In the genomic region with DNA sequence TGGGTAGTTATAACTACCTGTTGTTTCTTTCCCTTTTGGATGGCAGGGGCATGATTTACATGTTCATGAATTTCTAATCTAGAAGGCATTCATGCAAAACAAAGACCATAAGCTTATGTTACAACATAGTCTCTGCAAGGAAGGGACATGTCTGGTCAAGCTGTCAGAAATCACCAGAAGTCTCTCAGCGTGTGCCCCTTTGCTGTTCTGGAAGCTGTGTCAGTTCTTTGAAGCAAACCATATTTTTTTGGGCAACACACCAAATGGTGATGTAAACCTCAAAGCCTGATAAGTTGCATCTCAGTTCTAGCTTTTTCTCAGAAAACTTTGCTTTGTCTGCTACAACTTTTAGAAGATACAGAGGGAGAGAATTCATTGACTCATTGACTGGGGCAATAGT, we compare ENCODE assay signal across 25 cellular contexts.
DNase-seq lines count a peak whose midpoint lies in the region; ATAC-seq and TF ChIP-seq lines count a peak whose summit lies in the region.
"Had no signal": no experiment of that assay in that cellular context is flagged by ENCODE, and none has a peak within 500 bp of the region (broad histone marks: within the 10 kb centered on the region; RNA-seq: fewer than 3 reads in every experiment).

No MANE protein-coding gene starts in this region.

- BruUV-seq in IMR-90 (replicated peaks; lab: Mats Ljungman, UMichigan), result no TSS peak

- H2BK5ac ChIP-seq in IMR-90 (ENCODE audit: low read depth, low read length, poor library complexity, severe bottlenecking), result no peak overlapping the region

- in situ Hi-C loops in IMR-90 (cut with MboI; ENCODE audit: low sequenced_read_pairs) (no loop called here), astrocyte of the cerebellum (cut with HindIII; ENCODE audit: low sequenced_read_pairs) (no loop called here)

- no peak overlapping the region for H3K18ac ChIP-seq in IMR-90 (ENCODE audit: low read depth, low read length)

- H3K4me2 ChIP-seq in IMR-90 (ENCODE audit: low read depth, low read length), result no peak overlapping the region
- H3K4me2 ChIP-seq: BLaER1 treated with 17β-estradiol and CSF1 and Interleukin-3, amounts not matched to agents 10 nM and 100 nM had no signal

- H3K9me1 ChIP-seq in IMR-90 (ENCODE audit: insufficient read depth, low read length), result no peaks in the 10 kb centered on the region

- no peak overlapping the region for H2AK9ac ChIP-seq in IMR-90 (replicated peaks; ENCODE audit: low read depth, low read length, poor library complexity)

- peak; percentile 29; the same call in 1 of the 2 replicates for ATAC-seq in IMR-90 (ENCODE audit: low read depth)
- ATAC-seq in HG03342 (IDR thresholded peaks at IDR 0.05; ENCODE audit: unreplicated experiment), result no peak
- ATAC-seq in left lobe of liver, result no peak
- ATAC-seq: activated naive CD4-positive, alpha-beta T cell treated with anti-CD3 and anti-CD28 coated beads, Interleukin-2, amount 50 U/mL, for 72 hours; activated T-helper 17 cell treated with anti-CD3 and anti-CD28 coated beads, Interleukin-2, amount 50 U/mL, for 72 hours; body of pancreas; gastroesophageal sphincter had no signal

- no peak overlapping the region for H3K4ac ChIP-seq in IMR-90 (ENCODE audit: low read depth, low read length)

- H3K4me3 ChIP-seq in IMR-90 (ENCODE audit: insufficient read depth, low read depth, low read length), result no peak overlapping the region
- no peak overlapping the region for H3K4me3 ChIP-seq in astrocyte of the cerebellum (ENCODE audit: low read depth, low read length)
- no peak overlapping the region for H3K4me3 ChIP-seq in fibroblast of mammary gland (ENCODE audit: control insufficient read depth, low read depth, low read length)
- H3K4me3 ChIP-seq: BLaER1 treated with 17β-estradiol and CSF1 and Interleukin-3, amounts not matched to agents 10 nM and 100 nM; body of pancreas; coronary artery; gastroesophageal sphincter; stomach had no signal

- H4K5ac ChIP-seq in IMR-90 (ENCODE audit: low read depth, low read length), result no peak overlapping the region

- WGBS in IMR-90 (ENCODE audit: extremely low coverage in 2 of 2, insufficient read length in 1 of 2), 2 experiments, result 0% methylated on average over 1 of the region's 1 CpG; no CpG with 5 or more reads in 1 of the 2 experiments

- no peaks in the 10 kb centered on the region for H4K20me1 ChIP-seq in IMR-90 (ENCODE audit: insufficient read depth, low read length)
- H4K20me1 ChIP-seq: BLaER1 treated with 17β-estradiol and CSF1 and Interleukin-3, amounts not matched to agents 10 nM and 100 nM had no signal

- POLR2A ChIA-PET in IMR-90 (lab: Charles Lee; ENCODE audit: unreplicated experiment), result no interaction called here

- no peak overlapping the region for H2BK15ac ChIP-seq in IMR-90 (ENCODE audit: low read depth, low read length)

- H2AFZ ChIP-seq in IMR-90 (replicated peaks; ENCODE audit: low read length, poor library complexity), result no peak overlapping the region

- H3K14ac ChIP-seq in IMR-90 (replicated peaks; ENCODE audit: low read depth, low read length), result no peak overlapping the region

- no peak for TF ChIP-seq CTCF in IMR-90 (conservative IDR thresholded peaks at IDR 0.05; ENCODE audit: low read depth, low read length)
- no peak for TF ChIP-seq CTCF in astrocyte of the cerebellum (IDR thresholded peaks at IDR 0.05; ENCODE audit: low read depth, low read length, missing control alignments)
- TF ChIP-seq CTCF in fibroblast of mammary gland (conservative IDR thresholded peaks at IDR 0.05; ENCODE audit: control insufficient read depth, insufficient read depth, low read depth, low read length), result no peak

- H3K27ac ChIP-seq in IMR-90 (ENCODE audit: insufficient read depth, low read length), result no peak overlapping the region
- H3K27ac ChIP-seq: BLaER1 treated with 17β-estradiol and CSF1 and Interleukin-3, amounts not matched to agents 10 nM and 100 nM; body of pancreas; coronary artery; gastroesophageal sphincter; stomach; WERI-Rb-1 had no signal

- H3K4me1 ChIP-seq in IMR-90 (ENCODE audit: control insufficient read depth, insufficient read depth, low read length), result no peaks in the 10 kb centered on the region
- H3K4me1 ChIP-seq: BLaER1 treated with 17β-estradiol and CSF1 and Interleukin-3, amounts not matched to agents 10 nM and 100 nM; body of pancreas; Caco-2; gastroesophageal sphincter; stomach had no signal

- H2BK20ac ChIP-seq in IMR-90 (ENCODE audit: low read depth, low read length), result no peak overlapping the region; the same call in 1 of the 2 replicates

- H3K36me3 ChIP-seq in IMR-90 (ENCODE audit: control insufficient read depth, insufficient read depth, low read length), result no peaks in the 10 kb centered on the region
- H3K36me3 ChIP-seq: BLaER1 treated with 17β-estradiol and CSF1 and Interleukin-3, amounts not matched to agents 10 nM and 100 nM; gastroesophageal sphincter; stomach; WERI-Rb-1 had no signal

- H3K56ac ChIP-seq in IMR-90 (ENCODE audit: extremely low read depth, insufficient read depth, low read length), result no peak overlapping the region

- H3K9me3 ChIP-seq in IMR-90 (ENCODE audit: control insufficient read depth, insufficient read depth, low read length), result no peaks in the 10 kb centered on the region
- H3K9me3 ChIP-seq: body of pancreas, Caco-2, stomach had no signal

- no peak for TF ChIP-seq POLR2A in IMR-90 (IDR thresholded peaks at IDR 0.05; ENCODE audit: low read depth, low read length)

- no peak overlapping the region for H4K8ac ChIP-seq in IMR-90 (ENCODE audit: low read depth in 2 of 2, low read length in 2 of 2)

- H2BK120ac ChIP-seq in IMR-90 (ENCODE audit: low read depth, low read length), result no peak overlapping the region

- H3K23ac ChIP-seq in IMR-90 (ENCODE audit: low read depth, low read length), result no peak overlapping the region

- H3K27me3 ChIP-seq in IMR-90 (ENCODE audit: control insufficient read depth, insufficient read depth, low read length), result peaks cover 4% of the 10 kb centered on the region; the same call in 1 of the 2 replicates
- H3K27me3 ChIP-seq: BLaER1 treated with 17β-estradiol and CSF1 and Interleukin-3, amounts not matched to agents 10 nM and 100 nM; body of pancreas; gastroesophageal sphincter; stomach had no signal

- DNase-seq in IMR-90 (peak; percentile 62), astrocyte of the cerebellum (ENCODE audit: low read depth) (peak; percentile 83), fibroblast of mammary gland (ENCODE audit: low read depth) (peak; percentile 43), non-pigmented ciliary epithelial cell (ENCODE audit: low read depth) (peak; percentile 71), DMS153 treated with DMSO at 0.1 percent for 48 hours (lab: John Stamatoyannopoulos, UW; ENCODE audit: unreplicated experiment) (no peak), left lobe of liver (ENCODE audit: low spot score) (no peak), OCI-M2 (lab: John Stamatoyannopoulos, UW; ENCODE audit: unreplicated experiment) (no peak)
- DNase-seq: activated CD4-positive, alpha-beta T cell treated with anti-CD3 and anti-CD28 coated beads, Interleukin-2, amount 50 U/mL, for 1 hour; body of pancreas; Caco-2; H9; NCI-H1105; NCI-H2029 treated with DMSO at 0.1 percent for 48 hours; NCI-H510A; nucleus accumbens; retina; RPMI8226; stomach; WERI-Rb-1 had no signal

- H3K79me1 ChIP-seq in IMR-90 (ENCODE audit: low read depth in 1 of 2, low read length in 2 of 2), result no peaks in the 10 kb centered on the region

- H2AK5ac ChIP-seq in IMR-90 (ENCODE audit: low read depth, low read length), result no peak overlapping the region

- CTCF ChIA-PET in IMR-90 (lab: Yijun Ruan, JAX), result no interaction called here

- no peak overlapping the region for H4K91ac ChIP-seq in IMR-90 (ENCODE audit: insufficient read depth, low read depth, low read length)

- dilution Hi-C loops in IMR-90 (cut with HindIII; ENCODE audit: low sequenced_read_pairs, unreplicated experiment), result no loop called here

- no peak for TF ChIP-seq RAD21 in IMR-90 (IDR thresholded peaks at IDR 0.05; ENCODE audit: low read length)

- H3K9ac ChIP-seq in IMR-90 (ENCODE audit: low read depth, low read length), result no peak overlapping the region
- H3K9ac ChIP-seq: BLaER1 treated with 17β-estradiol and CSF1 and Interleukin-3, amounts not matched to agents 10 nM and 100 nM had no signal

- intact Hi-C loops in IMR-90 (cut with micrococcal nuclease), result no loop called here

TF ChIP-seq in IMR-90, 13 proteins besides CTCF, POLR2A, EP300 and RAD21:
- no peak for TF ChIP-seq MAZ (IDR thresholded peaks at IDR 0.05; ENCODE audit: borderline replicate concordance, low read depth, low read length)
- 0 out of 2 replicates have a peak, but pooled peaks have one; percentile 1 for TF ChIP-seq CEBPB (IDR thresholded peaks at IDR 0.05; ENCODE audit: low read depth, low read length)
- TF ChIP-seq NFE2L2 (IDR thresholded peaks at IDR 0.05; ENCODE audit: low read depth, low read length), result no peak
- no peak for TF ChIP-seq RCOR1 (IDR thresholded peaks at IDR 0.05; ENCODE audit: insufficient replicate concordance, low read length)
- no peak for TF ChIP-seq BHLHE40 (IDR thresholded peaks at IDR 0.05; ENCODE audit: low read depth, low read length)
- no peak for TF ChIP-seq FOS (IDR thresholded peaks at IDR 0.05; ENCODE audit: low read depth, low read length)
- TF ChIP-seq MAFK (IDR thresholded peaks at IDR 0.05; ENCODE audit: low read depth, low read length), result no peak
- no peak for TF ChIP-seq SMC3 (IDR thresholded peaks at IDR 0.05; ENCODE audit: low read depth, low read length)

Comparison
In these comparisons a context has a peak if more than half of its experiments do, and no peak if none do; other contexts are left out.
1. DNase-seq: peak in IMR-90 (single experiment), astrocyte of the cerebellum (single experiment), fibroblast of mammary gland (single experiment) and non-pigmented ciliary epithelial cell (single experiment); none in DMS153 treated with DMSO at 0.1 percent for 48 hours (single experiment), left lobe of liver (single experiment) and OCI-M2 (single experiment).